In the genomic region with DNA sequence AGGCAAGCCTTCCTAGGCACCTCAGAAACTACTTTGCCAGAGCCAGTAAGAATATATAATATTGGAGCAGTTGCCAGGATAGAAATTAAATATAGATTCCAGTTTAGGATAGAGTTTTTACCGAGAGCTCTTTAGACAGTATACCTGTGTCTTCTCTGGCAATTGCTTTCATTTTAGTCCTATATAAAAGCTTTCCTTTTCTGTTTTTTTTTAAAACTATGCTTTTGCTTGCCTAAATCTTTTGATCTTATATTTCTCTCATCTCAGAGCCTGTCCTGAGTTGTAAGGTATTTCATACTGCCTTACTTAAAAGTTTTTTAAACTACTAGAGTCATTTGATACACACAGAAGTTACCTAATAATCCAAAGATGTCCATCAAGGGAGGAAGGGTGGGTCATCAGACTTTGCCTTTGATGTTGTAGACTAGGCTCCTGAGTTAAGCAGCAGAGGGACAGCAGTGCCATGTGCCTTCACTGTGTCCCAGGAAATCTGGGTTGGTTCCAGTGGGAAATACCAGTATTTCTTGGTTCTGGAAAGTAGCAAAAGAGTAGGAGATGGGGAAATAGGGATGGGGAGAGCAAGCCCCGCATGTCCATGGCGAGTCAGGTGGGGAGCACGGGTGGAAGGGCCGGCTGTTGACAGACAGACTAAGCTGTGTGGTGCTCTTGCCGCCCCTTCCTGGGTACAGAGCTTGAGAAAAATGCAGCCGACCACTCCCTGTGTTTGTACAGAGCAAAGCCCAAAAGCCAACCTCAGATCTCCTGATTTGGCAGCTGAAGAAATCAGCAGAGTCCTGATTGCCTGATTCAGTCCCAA, we compare ENCODE assay signal across 14 cellular contexts. TPM values are rescaled to one million over a fixed set of nuclear protein-coding genes. Genes with fewer than 3 reads are reported as not detected.
DNase-seq lines count a peak whose midpoint lies in the region; ATAC-seq and TF ChIP-seq lines count a peak whose summit lies in the region.
"Had no signal": no experiment of that assay in that cellular context is flagged by ENCODE, and none has a peak within 500 bp of the region (broad histone marks: within the 10 kb centered on the region; RNA-seq: fewer than 3 reads in every experiment).

No MANE protein-coding gene starts in this region.

- TF ChIP-seq POLR2A in esophagus squamous epithelium (IDR thresholded peaks at IDR 0.05) = no peak

- 75 to 78% methylated on average over 5 to 7 of the region's 7 CpGs for WGBS in esophagus squamous epithelium, 2 donors

- H3K4me1 ChIP-seq in esophagus squamous epithelium = peaks cover 5 to 45% (median 19%) of the 10 kb centered on the region in 3 donors
- H3K4me1 ChIP-seq in subcutaneous abdominal adipose tissue (ENCODE audit: control insufficient read depth in 5 of 5, insufficient read depth in 5 of 5, low read length in 5 of 5) = peaks cover 9 to 59% (median 52%) of the 10 kb centered on the region in 5 donors

- H3K36me3 ChIP-seq in esophagus squamous epithelium = peaks cover 0 to 84% (median 6%) of the 10 kb centered on the region in 3 donors
- H3K36me3 ChIP-seq in subcutaneous abdominal adipose tissue (ENCODE audit: control insufficient read depth in 5 of 5, insufficient read depth in 5 of 5, low read length in 5 of 5) = peaks cover 9 to 74% (median 62%) of the 10 kb centered on the region in 5 donors

- no peaks in the 10 kb centered on the region for H3K27me3 Mint-ChIP-seq in activated CD8-positive, alpha-beta memory T cell treated with anti-CD3 and anti-CD28 coated beads, Interleukin-2, amount 10 ng/mL, durations not matched to agents 7 days and 5 days
- no peaks in the 10 kb centered on the region for H3K27me3 Mint-ChIP-seq in WTC11 (ENCODE audit: low read depth)
- H3K27me3 Mint-ChIP-seq: stimulated activated naive B cell treated with anti-CD40 and anti-IgM and Interleukin-4, amounts not matched to agents 10 μg/mL and 1 μg/mL and 100 μg/mL, for 72 hours had no signal

- intact Hi-C loops in esophagus squamous epithelium (cut with DNase I) = no loop called here

- H3K27ac ChIP-seq in esophagus squamous epithelium (peak overlapping the region; percentile 46 to 78 (median 73)), subcutaneous abdominal adipose tissue (ENCODE audit: low read depth, low read length) (peak overlapping the region; percentile 85)

- DNase-seq in activated CD8-positive, alpha-beta memory T cell treated with anti-CD3 and anti-CD28 coated beads, Interleukin-2, amount 10 ng/mL, durations not matched to agents 7 days and 5 days = no peak
- no peak for DNase-seq in activated CD8-positive, alpha-beta memory T cell treated with anti-CD3 and anti-CD28 coated beads, Interleukin-2, amount 50 U/mL, for 48 hours
- DNase-seq in WTC11 (ENCODE audit: low spot score) (no peak), esophagus squamous epithelium (lab: John Stamatoyannopoulos, UW) (no peak), UCSD-AML1 (lab: John Stamatoyannopoulos, UW; ENCODE audit: unreplicated experiment) (no peak)
- DNase-seq: glutamatergic neuron; NCI-H1048; stimulated activated naive B cell treated with anti-CD40 and anti-IgM and Interleukin-4, amounts not matched to agents 10 μg/mL and 1 μg/mL and 100 μg/mL, for 72 hours had no signal

- peaks cover 22% of the 10 kb centered on the region for H3K36me3 Mint-ChIP-seq in activated CD8-positive, alpha-beta memory T cell treated with anti-CD3 and anti-CD28 coated beads, Interleukin-2, amount 10 ng/mL, durations not matched to agents 7 days and 5 days
- H3K36me3 Mint-ChIP-seq in WTC11 = peaks cover 43% of the 10 kb centered on the region

- peak overlapping the region in 3 of 5 donors; percentile 14 to 34 (median 21) for H3K9ac ChIP-seq in subcutaneous abdominal adipose tissue (ENCODE audit: low read length in 5 of 5)

- no peak overlapping the region for H3K4me3 Mint-ChIP-seq in activated CD8-positive, alpha-beta memory T cell treated with anti-CD3 and anti-CD28 coated beads, Interleukin-2, amount 10 ng/mL, durations not matched to agents 7 days and 5 days
- no peak overlapping the region for H3K4me3 Mint-ChIP-seq in WTC11
- H3K4me3 Mint-ChIP-seq: stimulated activated naive B cell treated with anti-CD40 and anti-IgM and Interleukin-4, amounts not matched to agents 10 μg/mL and 1 μg/mL and 100 μg/mL, for 72 hours had no signal

- TF ChIP-seq CTCF in WTC11 (IDR thresholded peaks at IDR 0.05) (no peak), esophagus squamous epithelium (IDR thresholded peaks at IDR 0.05) (no peak)

- ATAC-seq in activated CD8-positive, alpha-beta memory T cell treated with anti-CD3 and anti-CD28 coated beads, Interleukin-2, amount 10 ng/mL, durations not matched to agents 7 days and 5 days = no peak
- ATAC-seq in WTC11 (no peak), SK-N-SH treated with all-trans-retinoic acid at 6 μM for 48 hours (no peak), HG02885 (IDR thresholded peaks at IDR 0.05; ENCODE audit: poor library complexity, unreplicated experiment) (no peak)
- ATAC-seq: stimulated activated naive B cell treated with anti-CD40 and anti-IgM and Interleukin-4, amounts not matched to agents 10 μg/mL and 1 μg/mL and 100 μg/mL, for 72 hours had no signal

- H3K27me3 ChIP-seq in esophagus squamous epithelium (no peaks in the 10 kb centered on the region), subcutaneous abdominal adipose tissue (ENCODE audit: control insufficient read depth in 5 of 5, insufficient read depth in 4 of 5, low read length in 5 of 5) (no peaks in the 10 kb centered on the region)

- H3K27ac Mint-ChIP-seq in activated CD8-positive, alpha-beta memory T cell treated with anti-CD3 and anti-CD28 coated beads, Interleukin-2, amount 10 ng/mL, durations not matched to agents 7 days and 5 days = peak overlapping the region; percentile 16
- peak overlapping the region; percentile 82 for H3K27ac Mint-ChIP-seq in WTC11
- H3K27ac Mint-ChIP-seq: stimulated activated naive B cell treated with anti-CD40 and anti-IgM and Interleukin-4, amounts not matched to agents 10 μg/mL and 1 μg/mL and 100 μg/mL, for 72 hours had no signal

- H3K4me3 ChIP-seq in esophagus squamous epithelium (no peak overlapping the region), subcutaneous abdominal adipose tissue (ENCODE audit: low read depth in 1 of 5, low read length in 5 of 5) (peak overlapping the region in 2 of 5 donors; percentile 3 to 40)

- peaks cover 16% of the 10 kb centered on the region for H3K4me1 Mint-ChIP-seq in activated CD8-positive, alpha-beta memory T cell treated with anti-CD3 and anti-CD28 coated beads, Interleukin-2, amount 10 ng/mL, durations not matched to agents 7 days and 5 days
- peaks cover 14% of the 10 kb centered on the region for H3K4me1 Mint-ChIP-seq in WTC11
- H3K4me1 Mint-ChIP-seq: stimulated activated naive B cell treated with anti-CD40 and anti-IgM and Interleukin-4, amounts not matched to agents 10 μg/mL and 1 μg/mL and 100 μg/mL, for 72 hours had no signal

- POLR2A ChIA-PET in WTC11 (lab: Charles Lee) = interaction anchor here (1.0 to 1.6 kb wide), 2 partner anchors 12 to 15 kb away, joined by 3 read pairs; a partner anchor contains a TSS

- no peaks in the 10 kb centered on the region for H3K9me3 Mint-ChIP-seq in activated CD8-positive, alpha-beta memory T cell treated with anti-CD3 and anti-CD28 coated beads, Interleukin-2, amount 10 ng/mL, durations not matched to agents 7 days and 5 days (ENCODE audit: low read depth)
- no peaks in the 10 kb centered on the region for H3K9me3 Mint-ChIP-seq in WTC11
- H3K9me3 Mint-ChIP-seq: stimulated activated naive B cell treated with anti-CD40 and anti-IgM and Interleukin-4, amounts not matched to agents 10 μg/mL and 1 μg/mL and 100 μg/mL, for 72 hours had no signal

- CTCF ChIA-PET in activated CD8-positive, alpha-beta memory T cell treated with anti-CD3 and anti-CD28 coated beads, Interleukin-2, amount 10 ng/mL, durations not matched to agents 7 days and 5 days (lab: Charles Lee) = interaction anchor here (0.6 to 4.8 kb wide), 4 partner anchors 11 to 111 kb away, joined by 3 to 33 read pairs (median 12); a partner anchor contains a TSS
- CTCF ChIA-PET in WTC11 (lab: Charles Lee) = interaction anchor here (0.7 to 2.9 kb wide), 6 partner anchors 10 to 1094 kb away, joined by 3 to 46 read pairs (median 10); a partner anchor contains a TSS

- H3K9me3 ChIP-seq in esophagus squamous epithelium = no peaks in the 10 kb centered on the region
- H3K9me3 ChIP-seq in subcutaneous abdominal adipose tissue (ENCODE audit: control insufficient read depth in 5 of 5, low read length in 5 of 5) = no peaks in the 10 kb centered on the region

TF ChIP-seq in WTC11, 78 proteins besides CTCF, POLR2A, EP300 and RAD21 (continues in another document):
- TF ChIP-seq MXD4 (CRISPR knock-in tag; IDR thresholded peaks at IDR 0.05; ENCODE audit: borderline replicate concordance) (no peak), ZNF138 (CRISPR knock-in tag; conservative IDR thresholded peaks at IDR 0.05) (no peak), ZNF232 (CRISPR knock-in tag; IDR thresholded peaks at IDR 0.05) (no peak)

TF ChIP-seq in SK-N-SH treated with all-trans-retinoic acid at 6 μM for 48 hours, 23 proteins besides CTCF, POLR2A, EP300 and RAD21 (continues in another document):
- TF ChIP-seq BACH2 (CRISPR knock-in tag; IDR thresholded peaks at IDR 0.05; ENCODE audit: borderline replicate concordance) = no peak
- TF ChIP-seq PPARA (CRISPR knock-in tag; IDR thresholded peaks at IDR 0.05; ENCODE audit: borderline replicate concordance) = no peak
- TF ChIP-seq ESRRG (CRISPR knock-in tag; IDR thresholded peaks at IDR 0.05) = no peak
- TF ChIP-seq ZNF565 (CRISPR knock-in tag; conservative IDR thresholded peaks at IDR 0.05; ENCODE audit: low read depth) = no peak
- TF ChIP-seq CSDC2 (CRISPR knock-in tag; IDR thresholded peaks at IDR 0.05) = no peak
- no peak for TF ChIP-seq GLIS3 (CRISPR knock-in tag; IDR thresholded peaks at IDR 0.05)
- TF ChIP-seq ZNF70 (CRISPR knock-in tag; IDR thresholded peaks at IDR 0.05) = no peak

RNA-seq across cellular contexts. Expression of a gene that starts 11.2 kb away (rescaled TPM):
- total RNA-seq in activated CD8-positive, alpha-beta memory T cell treated with anti-CD3 and anti-CD28 coated beads, Interleukin-2, amount 10 ng/mL, durations not matched to agents 7 days and 5 days = 1 to 10 TPM; 2.5 to 3.9 TPM
- total RNA-seq in WTC11 (2021) (20.7 to 26.4 TPM (median 22.1 TPM) in 3 replicates), esophagus squamous epithelium (100 to 1,000 TPM in 2 of 4 donors, 10 to 100 TPM in 2; 20.8 to 169 (median 80.9) TPM)

RNA-seq across cellular contexts. Expression of a gene that starts 28.6 kb away (rescaled TPM):
- total RNA-seq in activated CD8-positive, alpha-beta memory T cell treated with anti-CD3 and anti-CD28 coated beads, Interleukin-2, amount 10 ng/mL, durations not matched to agents 7 days and 5 days = 10 to 100 TPM; 38.7 to 42.1 TPM
- total RNA-seq in WTC11 (2021) = 90.0 to 91.1 TPM (median 90.6 TPM) in 3 replicates
- 10 to 100 TPM; 10.5 to 17.9 (median 12.2) TPM for total RNA-seq in esophagus squamous epithelium

RNA-seq across cellular contexts. Expression of a gene that starts 34.9 kb away (rescaled TPM):
- not detected for total RNA-seq in activated CD8-positive, alpha-beta memory T cell treated with anti-CD3 and anti-CD28 coated beads, Interleukin-2, amount 10 ng/mL, durations not matched to agents 7 days and 5 days
- total RNA-seq in WTC11 (2021) (2.0 to 3.0 TPM (median 2.2 TPM) in 3 replicates), esophagus squamous epithelium (10 to 100 TPM in 2 of 4 donors, 1 to 10 TPM in 2; 5.3 to 18.8 (median 10.3) TPM)
- total RNA-seq: A673, NCI-H460 had no signal

RNA-seq across cellular contexts. Expression of a gene that starts 40.7 kb away (rescaled TPM):
- not detected for total RNA-seq in activated CD8-positive, alpha-beta memory T cell treated with anti-CD3 and anti-CD28 coated beads, Interleukin-2, amount 10 ng/mL, durations not matched to agents 7 days and 5 days
- not detected in 3 replicates for total RNA-seq in WTC11 (2021)
- total RNA-seq in esophagus squamous epithelium = not detected
- total RNA-seq: A673, dermis blood vessel endothelial cell, NCI-H460 had no signal
